Comparison of ENCODE assay signal across 20 cellular contexts in the genomic region with DNA sequence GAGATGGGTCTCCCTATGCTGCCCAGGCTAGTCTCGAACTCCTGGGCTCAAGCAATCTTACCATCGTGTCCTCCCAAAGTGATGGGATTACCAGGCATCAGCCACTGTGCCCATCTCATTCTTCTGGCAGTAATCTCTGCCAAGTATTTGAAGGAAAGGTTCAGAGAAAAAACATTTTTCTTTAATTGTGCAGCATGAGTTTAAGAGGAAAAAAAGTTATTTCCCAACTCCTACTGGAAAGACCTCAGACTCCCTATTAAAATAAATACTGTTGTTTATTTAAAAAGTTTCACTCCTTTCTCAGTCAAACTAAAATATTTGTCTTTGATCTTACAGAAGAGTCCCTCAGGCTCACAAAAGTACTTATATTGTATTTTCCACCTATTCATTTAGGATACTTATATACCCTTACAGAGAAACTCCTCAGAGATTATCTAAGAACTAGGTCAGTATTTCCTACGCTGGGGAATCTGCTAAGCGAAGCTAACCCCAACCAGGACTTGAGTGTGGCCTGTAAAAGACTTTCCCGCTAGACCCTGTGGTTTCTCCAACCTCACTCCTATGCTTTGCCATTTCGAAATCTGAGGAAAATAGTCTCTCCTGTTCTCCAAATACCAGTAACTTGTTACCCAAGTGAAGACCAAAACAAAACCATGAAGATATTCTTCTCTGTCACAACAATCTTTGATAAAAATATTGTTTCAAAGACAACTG. TPM values are rescaled to one million over a fixed set of nuclear protein-coding genes. Genes with fewer than 3 reads are reported as not detected.
DNase-seq lines count a peak whose midpoint lies in the region; ATAC-seq and TF ChIP-seq lines count a peak whose summit lies in the region.
"Had no signal": no experiment of that assay in that cellular context is flagged by ENCODE, and none has a peak within 500 bp of the region (broad histone marks: within the 10 kb centered on the region; RNA-seq: fewer than 3 reads in every experiment).

No MANE protein-coding gene starts in this region.

- TF ChIP-seq POLR2A in right lobe of liver (IDR thresholded peaks at IDR 0.05): no peak

- H3K27me3 ChIP-seq in MG63 (no peaks in the 10 kb centered on the region), right lobe of liver (no peaks in the 10 kb centered on the region), thoracic aorta (replicated peaks; ENCODE audit: insufficient read depth) (no peaks in the 10 kb centered on the region)
- peaks cover 4% of the 10 kb centered on the region for H3K27me3 ChIP-seq in CD4-positive, alpha-beta T cell (ENCODE audit: control insufficient read depth, insufficient read depth, low read length)
- H3K27me3 ChIP-seq: brain microvascular endothelial cell had no signal

- H3K4me1 ChIP-seq in right lobe of liver (peaks cover 0 to 28% (median 11%) of the 10 kb centered on the region in 4 donors), thoracic aorta (ENCODE audit: control insufficient read depth in 1 of 2, low read depth in 2 of 2) (peaks cover 40 to 91% of the 10 kb centered on the region in 2 donors)

- no peaks in the 10 kb centered on the region for H3K9me3 ChIP-seq in MG63
- no peaks in the 10 kb centered on the region for H3K9me3 ChIP-seq in right lobe of liver
- H3K9me3 ChIP-seq in thoracic aorta: no peaks in the 10 kb centered on the region
- H3K9me3 ChIP-seq in CD4-positive, alpha-beta T cell (ENCODE audit: control insufficient read depth, low read length): no peaks in the 10 kb centered on the region

- no peak overlapping the region for H3K4me3 ChIP-seq in MG63
- H3K4me3 ChIP-seq in right lobe of liver: no peak overlapping the region
- no peak overlapping the region for H3K4me3 ChIP-seq in thoracic aorta
- H3K4me3 ChIP-seq: dorsolateral prefrontal cortex, K562, PC-9 had no signal

- H3K4me3 Mint-ChIP-seq in chondrocyte (ENCODE audit: unreplicated experiment): no peak overlapping the region
- no peak overlapping the region for H3K4me3 Mint-ChIP-seq in CD4-positive, alpha-beta T cell
- H3K4me3 Mint-ChIP-seq: activated CD4-positive, alpha-beta memory T cell treated with anti-CD3 and anti-CD28 coated beads for 36 hours; activated naive CD4-positive, alpha-beta T cell treated with anti-CD3 and anti-CD28 coated beads, Interleukin-2, amount 10 ng/mL, durations not matched to agents 7 days and 5 days; activated T-cell treated with anti-CD3 and anti-CD28 coated beads, Interleukin-2, amount 50 U/mL, for 24 hours had no signal

- ATAC-seq in right lobe of liver (peak in 3 of 4 donors; percentile 9 to 45 (median 37)), thoracic aorta (ENCODE audit: insufficient number of reproducible peaks, low FRiP score, low read depth) (no peak)
- no peak for ATAC-seq in CD4-positive, alpha-beta T cell (ENCODE audit: poor library complexity)
- ATAC-seq in stimulated activated naive CD8-positive, alpha-beta T cell treated with anti-CD3 and anti-CD28 coated beads, Interleukin-15, Interleukin-2, amounts not matched to agents 100 U/mL and 50 U/mL, for 24 hours: no peak
- ATAC-seq: K562 had no signal

- CTCF ChIA-PET in CD4-positive, alpha-beta T cell (lab: Charles Lee): no interaction called here

- H3K27ac Mint-ChIP-seq in chondrocyte (ENCODE audit: unreplicated experiment): peak overlapping the region; percentile 54
- no peak overlapping the region for H3K27ac Mint-ChIP-seq in CD4-positive, alpha-beta T cell
- H3K27ac Mint-ChIP-seq: activated CD4-positive, alpha-beta memory T cell treated with anti-CD3 and anti-CD28 coated beads for 36 hours; activated naive CD4-positive, alpha-beta T cell treated with anti-CD3 and anti-CD28 coated beads, Interleukin-2, amount 10 ng/mL, durations not matched to agents 7 days and 5 days; activated T-cell treated with anti-CD3 and anti-CD28 coated beads, Interleukin-2, amount 50 U/mL, for 24 hours had no signal

- POLR2A ChIA-PET in CD4-positive, alpha-beta T cell (lab: Charles Lee): no interaction called here

- DNase-seq in MG63 (peak; percentile 12), chondrocyte (ENCODE audit: low spot score) (no peak), right lobe of liver (no peak), thoracic aorta (ENCODE audit: low spot score) (no peak)
- no peak for DNase-seq in CD4-positive, alpha-beta T cell
- no peak for DNase-seq in stimulated activated naive CD8-positive, alpha-beta T cell treated with anti-CD3 and anti-CD28 coated beads, Interleukin-15, Interleukin-2, amounts not matched to agents 100 U/mL and 50 U/mL, for 24 hours
- DNase-seq in activated CD4-positive, CD25-positive, alpha-beta regulatory T cell treated with anti-CD3 and anti-CD28 coated beads, Interleukin-2, amount 50 U/mL, for 72 hours: no peak
- DNase-seq: activated CD4-positive, alpha-beta memory T cell treated with anti-CD3 and anti-CD28 coated beads for 36 hours; activated naive CD4-positive, alpha-beta T cell treated with anti-CD3 and anti-CD28 coated beads, Interleukin-2, amount 10 ng/mL, durations not matched to agents 7 days and 5 days; activated T-cell treated with anti-CD3 and anti-CD28 coated beads, Interleukin-2, amount 50 U/mL, for 24 hours; brain microvascular endothelial cell; dorsolateral prefrontal cortex; hippocampal formation; NCI-H1092 treated with DMSO at 0.1 percent for 48 hours; NCI-H526 treated with DMSO at 0.1 percent for 48 hours; occipital lobe; PC-9; stimulated activated CD4-positive, alpha-beta T cell treated with anti-CD3 and anti-CD28 coated beads, Interleukin-4, amount 100 ng/mL, for 24 hours had no signal

- no peaks in the 10 kb centered on the region for H3K27me3 Mint-ChIP-seq in chondrocyte (ENCODE audit: low read depth)
- H3K27me3 Mint-ChIP-seq in CD4-positive, alpha-beta T cell: peaks cover 31% of the 10 kb centered on the region

- TF ChIP-seq CTCF in chondrocyte (IDR thresholded peaks at IDR 0.05): no peak
- TF ChIP-seq CTCF in right lobe of liver (IDR thresholded peaks at IDR 0.05): no peak
- TF ChIP-seq CTCF in thoracic aorta (IDR thresholded peaks at IDR 0.05): no peak
- no peak for TF ChIP-seq CTCF in CD4-positive, alpha-beta T cell (IDR thresholded peaks at IDR 0.05)

- peaks cover 70% of the 10 kb centered on the region for H3K4me1 Mint-ChIP-seq in chondrocyte (ENCODE audit: low read depth)
- no peaks in the 10 kb centered on the region for H3K4me1 Mint-ChIP-seq in CD4-positive, alpha-beta T cell (ENCODE audit: low read depth)
- H3K4me1 Mint-ChIP-seq: activated naive CD4-positive, alpha-beta T cell treated with anti-CD3 and anti-CD28 coated beads, Interleukin-2, amount 10 ng/mL, durations not matched to agents 7 days and 5 days had no signal

- WGBS in right lobe of liver (ENCODE audit: insufficient coverage, low coverage, low lambda C conversion rate, missing lambda C conversion rate): 43% methylated on average over 6 of the region's 6 CpGs

- peaks cover 63% of the 10 kb centered on the region for H3K36me3 ChIP-seq in MG63
- no peaks in the 10 kb centered on the region for H3K36me3 ChIP-seq in right lobe of liver
- peaks cover 3% of the 10 kb centered on the region for H3K36me3 ChIP-seq in thoracic aorta

- intact Hi-C loops in right lobe of liver (cut with DNase I): no loop called here
- intact Hi-C loops in CD4-positive, alpha-beta T cell (cut with DNase I, micrococcal nuclease): no loop called here

- peaks cover 5% of the 10 kb centered on the region for H3K36me3 Mint-ChIP-seq in chondrocyte (ENCODE audit: low read depth)
- no peaks in the 10 kb centered on the region for H3K36me3 Mint-ChIP-seq in CD4-positive, alpha-beta T cell (ENCODE audit: low read depth)
- H3K36me3 Mint-ChIP-seq: activated CD4-positive, alpha-beta memory T cell treated with anti-CD3 and anti-CD28 coated beads for 36 hours; activated naive CD4-positive, alpha-beta T cell treated with anti-CD3 and anti-CD28 coated beads, Interleukin-2, amount 10 ng/mL, durations not matched to agents 7 days and 5 days had no signal

- H3K9me3 Mint-ChIP-seq in chondrocyte (ENCODE audit: low read depth): no peaks in the 10 kb centered on the region
- H3K9me3 Mint-ChIP-seq in CD4-positive, alpha-beta T cell: no peaks in the 10 kb centered on the region
- H3K9me3 Mint-ChIP-seq: activated CD4-positive, alpha-beta memory T cell treated with anti-CD3 and anti-CD28 coated beads for 36 hours; activated naive CD4-positive, alpha-beta T cell treated with anti-CD3 and anti-CD28 coated beads, Interleukin-2, amount 10 ng/mL, durations not matched to agents 7 days and 5 days; activated T-cell treated with anti-CD3 and anti-CD28 coated beads, Interleukin-2, amount 50 U/mL, for 24 hours had no signal

- peak overlapping the region in 1 of 3 donors; percentile 39 for H3K27ac ChIP-seq in right lobe of liver
- peak overlapping the region; percentile 15 to 44 for H3K27ac ChIP-seq in thoracic aorta
- no peak overlapping the region for H3K27ac ChIP-seq in CD4-positive, alpha-beta T cell (ENCODE audit: low read depth, low read length)
- H3K27ac ChIP-seq: brain microvascular endothelial cell, HL-60, PC-9 had no signal

RNA-seq across cellular contexts. Expression of a gene that starts 28.7 kb away (rescaled TPM):
- total RNA-seq in MG63 (2014; rRNA removed; shearing (Covaris generic); ENCODE audit: low replicate concordance): 51.3 and 93.0 TPM in 2 replicates
- 107 to 121 TPM (median 111 TPM) in 3 replicates for total RNA-seq in chondrocyte
- total RNA-seq in right lobe of liver: 10 to 100 TPM; 10.6 to 19.7 (median 15.3) TPM
- total RNA-seq in thoracic aorta: 100 to 1,000 TPM; 135 to 243 TPM
- total RNA-seq in CD4-positive, alpha-beta T cell: under 1 TPM; 0.22 to 0.30 TPM

Comparison
In these comparisons a context has a peak if more than half of its experiments do, and no peak if none do; other contexts are left out.
1. ATAC-seq: peak in right lobe of liver (3 of 4); none in thoracic aorta (single experiment), CD4-positive, alpha-beta T cell (single experiment) and stimulated activated naive CD8-positive, alpha-beta T cell treated with anti-CD3 and anti-CD28 coated beads, Interleukin-15, Interleukin-2, amounts not matched to agents 100 U/mL and 50 U/mL, for 24 hours (single experiment).
2. RNA of a gene that starts 28.7 kb away (total RNA-seq): 135 to 243 TPM in thoracic aorta, 107 to 121 TPM in chondrocyte, 51.3 to 93.0 TPM in MG63 and 10.6 to 19.7 TPM in right lobe of liver; 0.22 to 0.30 TPM in CD4-positive, alpha-beta T cell; every median in the first group is over 4 times any median in the second.